Comparison of ENCODE assay signal across 1 cellular context in genomic region chr2:20673686-20674308, GRCh38.
TF ChIP-seq lines count a peak whose summit lies in the region.

No MANE protein-coding gene starts in this region.

TF ChIP-seq in H1, 55 proteins besides CTCF, POLR2A, EP300 and RAD21:
- TF ChIP-seq SIX5 (IDR thresholded peaks at IDR 0.05; ENCODE audit: low read depth, low read length) (0 out of 2 replicates have a peak, but pooled peaks have one; percentile 6), TEAD4 (IDR thresholded peaks at IDR 0.05; ENCODE audit: low read depth, low read length) (no peak)
